ENCODE assay signal across 28 cellular contexts in the genomic region with DNA sequence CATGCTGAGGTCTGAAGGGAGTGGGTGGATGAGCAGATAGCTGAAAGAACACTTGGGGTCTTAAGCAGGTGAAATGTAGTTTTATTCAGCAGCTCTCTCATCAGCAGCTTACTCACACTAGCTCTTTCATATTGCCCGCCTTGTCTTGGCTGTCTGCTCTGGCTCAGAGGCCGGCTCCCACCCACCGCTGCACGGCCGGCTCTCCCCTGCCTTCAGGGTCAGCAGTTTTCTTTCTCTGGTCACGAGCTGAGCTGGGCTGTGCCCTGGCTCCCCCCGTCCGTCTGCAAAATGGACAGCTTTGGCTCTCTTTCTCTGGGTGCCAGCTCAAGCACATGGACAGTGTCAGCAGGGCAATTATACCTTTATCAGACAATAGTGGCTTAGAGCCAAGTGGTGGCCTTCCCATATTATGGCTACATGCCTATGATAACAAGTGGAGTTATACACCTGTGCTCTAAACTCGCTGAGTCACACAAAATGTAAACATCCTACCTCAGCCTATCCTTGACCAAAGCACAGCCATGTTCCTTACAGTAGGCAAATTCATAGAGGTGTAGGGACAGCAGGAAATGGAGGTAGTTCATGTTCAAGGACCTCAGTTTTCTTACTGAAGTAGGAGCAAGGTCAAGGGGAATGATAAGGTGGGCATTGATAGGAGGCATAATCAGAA.
"Had no signal": no experiment of that assay in that cellular context is flagged by ENCODE, and none has a peak within 500 bp of the region (broad histone marks: within the 10 kb centered on the region; RNA-seq: fewer than 3 reads in every experiment).

No MANE protein-coding gene starts in this region.

- DNase-seq: activated B cell treated with CpG ODN at 0.5 μM for 24 hours; activated CD4-positive, alpha-beta T cell treated with anti-CD3 and anti-CD28 coated beads for 1 hour; activated CD4-positive, alpha-beta T cell treated with anti-CD3 and anti-CD28 coated beads, Interleukin-2, amount 10 ng/mL, durations not matched to agents 24 days and 14 days; activated CD4-positive, alpha-beta T cell treated with anti-CD3 and anti-CD28 coated beads, Interleukin-2, amount 50 U/mL, for 48 hours; activated CD8-positive, alpha-beta memory T cell treated with anti-CD3 and anti-CD28 coated beads, Interleukin-2, amount 10 ng/mL, durations not matched to agents 7 days and 5 days; activated effector memory CD4-positive, alpha-beta T cell treated with anti-CD3 and anti-CD28 coated beads, Interleukin-2, amount 50 U/mL, for 16 hours; activated naive CD4-positive, alpha-beta T cell treated with Interleukin-2 at 50 U/mL for 16 hours; activated naive CD8-positive, alpha-beta T cell treated with anti-CD3 and anti-CD28 coated beads, Interleukin-2, amount 50 U/mL, for 24 hours; activated T-cell treated with anti-CD3 and anti-CD28 coated beads, Interleukin-2, amount 50 U/mL, for 24 hours; amniotic stem cell; body of pancreas; Kasumi-1; KBM-7; NCI-H1092; NCI-H1694 treated with DMSO at 0.1 percent for 48 hours; NCI-H2029 treated with DMSO at 0.1 percent for 48 hours; NCI-H446; NCI-H524; NCI-H82; PC-9; T-cell; T-helper 2 cell; T1000 had no signal

- H3K9me3 ChIP-seq: ascending aorta, body of pancreas had no signal

- H3K36me3 ChIP-seq: ascending aorta had no signal

- H3K4me3 ChIP-seq: ascending aorta, body of pancreas, PC-9, SK-N-MC had no signal

- H3K4me1 ChIP-seq: ascending aorta, body of pancreas had no signal

- FAIRE-seq: TTC549 had no signal

- ATAC-seq: activated CD8-positive, alpha-beta memory T cell treated with anti-CD3 and anti-CD28 coated beads, Interleukin-2, amount 10 ng/mL, durations not matched to agents 7 days and 5 days; activated naive CD4-positive, alpha-beta T cell treated with anti-CD3 and anti-CD28 coated beads, Interleukin-2, amount 50 U/mL, for 72 hours; activated naive CD8-positive, alpha-beta T cell treated with anti-CD3 and anti-CD28 coated beads, Interleukin-2, amount 50 U/mL, for 24 hours; body of pancreas; Right ventricle myocardium inferior; T-cell had no signal

- H3K4me2 ChIP-seq: PC-9 had no signal

- H3K27ac ChIP-seq: ascending aorta, body of pancreas, PC-9, SK-N-MC had no signal

- H2AFZ ChIP-seq: PC-9 had no signal

- H3K27me3 ChIP-seq: ascending aorta, body of pancreas had no signal
